In the genomic region with DNA sequence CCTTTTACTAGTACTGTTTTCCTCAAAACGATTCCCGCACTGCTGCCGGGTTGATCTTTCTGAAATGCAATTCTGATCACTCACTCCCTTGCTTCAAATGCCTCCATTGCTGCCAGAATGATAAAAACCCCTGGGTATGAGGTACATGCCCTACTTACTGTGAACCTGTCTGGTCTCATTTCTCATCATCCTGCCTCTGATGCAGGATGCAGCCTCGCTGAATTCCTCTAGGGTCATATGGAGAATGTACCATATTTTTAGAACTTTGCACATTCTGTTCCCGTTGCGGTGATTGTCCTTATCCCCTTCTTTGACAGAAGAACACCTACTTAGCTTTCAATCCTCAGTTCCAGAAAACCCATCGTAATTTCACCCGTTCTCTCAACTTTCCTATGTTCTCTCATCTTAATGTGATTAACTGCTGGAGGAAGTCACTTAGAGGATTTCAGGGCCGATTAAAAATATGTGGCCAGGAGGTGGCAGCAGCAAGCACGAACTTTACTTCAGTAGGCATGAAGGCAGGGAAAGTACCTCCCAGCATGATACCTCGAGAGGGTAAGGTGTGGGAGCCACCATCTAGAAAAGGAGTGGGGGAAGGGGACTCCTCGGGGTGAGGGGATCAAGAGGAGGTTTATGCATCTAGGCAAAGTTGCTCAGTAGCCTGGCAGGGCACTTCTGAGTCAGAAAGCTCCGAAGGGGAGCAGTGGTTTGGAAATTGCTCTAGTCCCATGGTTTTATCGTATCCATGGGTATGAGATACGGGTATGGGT, we compare ENCODE assay signal across 8 cellular contexts.
DNase-seq lines count a peak whose midpoint lies in the region; ATAC-seq and TF ChIP-seq lines count a peak whose summit lies in the region.

No MANE protein-coding gene starts in this region.

- DNase-seq in AG08395 (ENCODE audit: low spot score) (peak; percentile 2), RWPE2 (ENCODE audit: low spot score) (no peak), choroid plexus epithelial cell (ENCODE audit: low read depth) (peak; percentile 66), midbrain (lab: John Stamatoyannopoulos, UW) (peak; percentile 82)

- peak; percentile 71 for ATAC-seq in HG03442 (IDR thresholded peaks at IDR 0.05; ENCODE audit: unreplicated experiment)
- ATAC-seq in RWPE2 (ENCODE audit: low read depth), result peak; percentile 67; the same call in 2 of the 3 replicates
- ATAC-seq in HG03039 (IDR thresholded peaks at IDR 0.05; ENCODE audit: unreplicated experiment), result no peak
- ATAC-seq in HG03159 (IDR thresholded peaks at IDR 0.05; ENCODE audit: unreplicated experiment), result no peak

- H3K36me3 ChIP-seq in RWPE2 (ENCODE audit: low read depth), result no peaks in the 10 kb centered on the region

- TF ChIP-seq CTCF in GM12872 (IDR thresholded peaks at IDR 0.05; ENCODE audit: insufficient read depth, low read depth, low read length), result peak; percentile 35; the same call in 1 of the 3 replicates
- peak; percentile 59 for TF ChIP-seq CTCF in RWPE2 (IDR thresholded peaks at IDR 0.05; ENCODE audit: poor library complexity, severe bottlenecking)
- peak; percentile 75 for TF ChIP-seq CTCF in choroid plexus epithelial cell (conservative IDR thresholded peaks at IDR 0.05; ENCODE audit: low read depth, low read length)

- no peaks in the 10 kb centered on the region for H3K27me3 ChIP-seq in RWPE2 (ENCODE audit: insufficient read depth, poor library complexity, severe bottlenecking)

- no peaks in the 10 kb centered on the region for H3K9me3 ChIP-seq in RWPE2 (ENCODE audit: severe bottlenecking)

- H3K4me1 ChIP-seq in RWPE2 (ENCODE audit: insufficient read depth, poor library complexity, severe bottlenecking), result no peaks in the 10 kb centered on the region

- no peak overlapping the region for H3K27ac ChIP-seq in RWPE2 (ENCODE audit: poor library complexity, severe bottlenecking)

- H3K4me3 ChIP-seq in RWPE2 (ENCODE audit: severe bottlenecking) (no peak overlapping the region), choroid plexus epithelial cell (ENCODE audit: low read depth, low read length) (no peak overlapping the region)

Comparison
In these comparisons a context has a peak if more than half of its experiments do, and no peak if none do; other contexts are left out.
1. ATAC-seq: peak in HG03442 (single experiment) and RWPE2 (single experiment); none in HG03039 (single experiment) and HG03159 (single experiment).
2. Peak in every context shown above with its lines, with median percentiles within 50 percentile points of each other: CTCF ChIP-seq.